In the genomic region with DNA sequence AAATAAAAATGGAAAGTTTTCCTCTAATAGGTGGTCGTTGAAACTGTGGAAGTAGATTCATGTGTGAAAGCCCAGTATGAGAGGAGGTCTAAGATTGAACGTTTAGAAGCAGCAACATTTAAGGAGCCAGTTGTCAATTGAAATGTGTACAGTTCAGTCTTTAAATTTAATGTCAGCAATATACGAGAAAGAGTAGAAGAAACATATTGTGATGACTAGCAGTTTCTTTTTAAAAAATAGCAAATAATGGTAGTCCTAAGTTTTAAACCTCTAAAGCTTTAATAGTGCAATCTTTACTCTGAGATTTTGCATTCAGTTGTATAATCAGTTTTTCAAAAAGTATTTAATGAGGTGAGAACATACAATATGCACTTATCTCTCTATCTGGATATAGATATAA, we compare ENCODE assay signal across 11 cellular contexts.
"Had no signal": no experiment of that assay in that cellular context is flagged by ENCODE, and none has a peak within 500 bp of the region (broad histone marks: within the 10 kb centered on the region; RNA-seq: fewer than 3 reads in every experiment).

No MANE protein-coding gene starts in this region.

- ATAC-seq: esophagus mucosa; stimulated activated memory B cell treated with anti-CD40 and anti-IgM and Interleukin-4, amounts not matched to agents 10 μg/mL and 1 μg/mL and 100 μg/mL, for 72 hours had no signal

- H3K9me3 ChIP-seq: ovary, thyroid gland had no signal

- H3K27ac ChIP-seq: dorsolateral prefrontal cortex, ovary, thyroid gland had no signal

- H3K27ac Mint-ChIP-seq: activated naive CD4-positive, alpha-beta T cell treated with anti-CD3 and anti-CD28 coated beads for 36 hours had no signal

- H3K36me3 ChIP-seq: ovary, thyroid gland had no signal

- H3K27me3 ChIP-seq: dorsolateral prefrontal cortex, ovary, thyroid gland had no signal

- H3K4me3 Mint-ChIP-seq: stimulated activated memory B cell treated with anti-CD40 and anti-IgM and Interleukin-4, amounts not matched to agents 10 μg/mL and 1 μg/mL and 100 μg/mL, for 72 hours had no signal

- DNase-seq: activated CD4-positive, alpha-beta T cell treated with anti-CD3 and anti-CD28 coated beads, Interleukin-2, amount 50 U/mL, for 1 hour; activated naive CD4-positive, alpha-beta T cell treated with anti-CD3 and anti-CD28 coated beads for 36 hours; amniotic stem cell; dorsolateral prefrontal cortex; hippocampal formation; ovary; stimulated activated CD4-positive, alpha-beta T cell treated with anti-CD3 and anti-CD28 coated beads, Interleukin-12 subunit alpha, Interleukin-12 subunit beta, amount 100 ng/mL, for 4 hours; stimulated activated CD4-positive, alpha-beta T cell treated with anti-CD3 and anti-CD28 coated beads, Interleukin-2, amount 100 ng/mL, for 24 hours; thyroid gland had no signal

- H3K9me3 Mint-ChIP-seq: activated naive CD4-positive, alpha-beta T cell treated with anti-CD3 and anti-CD28 coated beads for 36 hours; stimulated activated memory B cell treated with anti-CD40 and anti-IgM and Interleukin-4, amounts not matched to agents 10 μg/mL and 1 μg/mL and 100 μg/mL, for 72 hours had no signal

- H3K4me3 ChIP-seq: dorsolateral prefrontal cortex, ovary, thyroid gland had no signal

- H3K27me3 Mint-ChIP-seq: stimulated activated memory B cell treated with anti-CD40 and anti-IgM and Interleukin-4, amounts not matched to agents 10 μg/mL and 1 μg/mL and 100 μg/mL, for 72 hours had no signal
